In the genomic region with DNA sequence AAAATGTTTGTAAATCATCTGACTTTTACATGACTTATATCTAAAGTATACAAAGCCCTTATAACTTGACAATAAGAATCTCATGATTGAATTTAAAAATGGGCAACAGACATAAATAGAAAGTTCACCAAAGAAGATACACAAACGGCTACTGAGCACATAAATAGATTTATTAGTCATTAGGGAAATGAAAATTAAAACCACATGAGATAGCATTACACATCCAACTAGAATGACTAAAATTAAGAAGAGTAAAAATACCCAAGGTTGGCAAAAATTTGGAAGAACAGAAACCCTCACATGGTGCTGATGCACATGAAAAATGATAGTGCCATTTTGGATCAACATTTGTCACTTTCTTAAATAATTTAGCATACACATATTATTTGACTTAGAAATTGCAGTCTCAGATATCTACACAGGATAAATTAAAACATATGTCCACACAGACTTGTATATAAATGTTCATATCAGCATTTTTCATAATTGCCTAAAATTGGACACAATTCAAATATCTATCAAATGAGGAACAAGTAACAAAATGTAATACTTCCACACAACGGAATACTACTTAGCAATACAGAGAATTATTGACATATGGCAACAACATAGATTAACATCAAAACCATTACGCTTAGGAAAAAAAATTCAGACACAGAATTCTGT, we compare ENCODE assay signal across 18 cellular contexts.
DNase-seq lines count a peak whose midpoint lies in the region; ATAC-seq, FAIRE-seq and TF ChIP-seq lines count a peak whose summit lies in the region.
"Had no signal": no experiment of that assay in that cellular context is flagged by ENCODE, and none has a peak within 500 bp of the region (broad histone marks: within the 10 kb centered on the region; RNA-seq: fewer than 3 reads in every experiment).

No MANE protein-coding gene starts in this region.

- H3K27me3 ChIP-seq in H9 (ENCODE audit: insufficient read depth, low read length) = no peaks in the 10 kb centered on the region
- H3K27me3 ChIP-seq: BLaER1, upper lobe of right lung had no signal

- no peak for ATAC-seq in esophagus mucosa
- no peak for ATAC-seq in naive thymus-derived CD8-positive, alpha-beta T cell
- ATAC-seq: HCT116, upper lobe of right lung had no signal

- no peak for TF ChIP-seq POLR2A in H54 (IDR thresholded peaks at IDR 0.05; ENCODE audit: low read depth, low read length)

- 0 out of 2 replicates have a peak, but pooled peaks cover 2% of the 10 kb centered on the region for H3K4me1 ChIP-seq in H9 (ENCODE audit: insufficient read depth, low read length)
- H3K4me1 ChIP-seq: BLaER1, upper lobe of right lung had no signal

- no peaks in the 10 kb centered on the region for H3K79me1 ChIP-seq in H9 (ENCODE audit: insufficient read depth, low read depth, low read length, poor library complexity, severe bottlenecking)

- H2BK5ac ChIP-seq in H9 (ENCODE audit: insufficient read length, low read length) = no peak overlapping the region

- no peak overlapping the region for H2BK12ac ChIP-seq in H9 (ENCODE audit: insufficient read length, low read depth, low read length)

- H4K91ac ChIP-seq in H9 (ENCODE audit: insufficient read length, low read depth, low read length) = no peak overlapping the region

- H3T11ph ChIP-seq in H9 (ENCODE audit: low read length) = no peak overlapping the region

- no peak overlapping the region for H4K5ac ChIP-seq in H9 (ENCODE audit: insufficient read length, low read depth, low read length)

- no peak overlapping the region for H3K27ac Mint-ChIP-seq in H9
- H3K27ac Mint-ChIP-seq in naive thymus-derived CD8-positive, alpha-beta T cell = no peak overlapping the region
- H3K27ac Mint-ChIP-seq: activated B cell treated with CpG ODN at 0.5 μM for 24 hours; activated naive CD4-positive, alpha-beta T cell treated with anti-CD3 and anti-CD28 coated beads, Interleukin-2, amount 50 U/mL, for 72 hours had no signal

- no peak overlapping the region for H3K4me2 ChIP-seq in H9 (ENCODE audit: insufficient read depth, insufficient read length, low read length)
- H3K4me2 ChIP-seq: BLaER1 had no signal

- POLR2A ChIA-PET in naive thymus-derived CD8-positive, alpha-beta T cell (lab: Charles Lee) = no interaction called here

- peaks cover 8 to 10% of the 10 kb centered on the region in 2 experiments for H3K9me3 Mint-ChIP-seq in H9
- peaks cover 0 to 12% (median 5%) of the 10 kb centered on the region in 9 donors for H3K9me3 Mint-ChIP-seq in naive thymus-derived CD8-positive, alpha-beta T cell

- no peaks in the 10 kb centered on the region for H3K23me2 ChIP-seq in H9 (ENCODE audit: insufficient read length, low read depth, low read length, poor library complexity, severe bottlenecking)

- peaks cover 11 to 15% of the 10 kb centered on the region in 2 experiments for H3K4me1 Mint-ChIP-seq in H9
- H3K4me1 Mint-ChIP-seq in naive thymus-derived CD8-positive, alpha-beta T cell = no peaks in the 10 kb centered on the region
- H3K4me1 Mint-ChIP-seq: activated B cell treated with CpG ODN at 0.5 μM for 24 hours had no signal

- peaks cover 3 to 12% (median 8%) of the 10 kb centered on the region in 3 experiments; a peak in 5 of 7 replicates for H3K36me3 Mint-ChIP-seq in H9 (ENCODE audit: insufficient read depth in 1 of 3, low read depth in 3 of 3)
- H3K36me3 Mint-ChIP-seq in naive thymus-derived CD8-positive, alpha-beta T cell = peaks cover 0 to 7% (median 0%) of the 10 kb centered on the region in 3 donors
- H3K36me3 Mint-ChIP-seq: activated naive CD4-positive, alpha-beta T cell treated with anti-CD3 and anti-CD28 coated beads, Interleukin-2, amount 50 U/mL, for 72 hours had no signal

- H3K18ac ChIP-seq in H9 (ENCODE audit: insufficient read length, low read depth, low read length) = no peak overlapping the region

- no peak overlapping the region for H2AFZ ChIP-seq in H9 (ENCODE audit: low read length)

- no peak overlapping the region for H4K8ac ChIP-seq in H9 (replicated peaks; ENCODE audit: insufficient read length, low read depth, low read length)

- H3K79me2 ChIP-seq in H9 (ENCODE audit: insufficient read depth, low read length) = no peaks in the 10 kb centered on the region

- H3K14ac ChIP-seq in H9 (ENCODE audit: insufficient read depth, low read length) = no peak overlapping the region

- FAIRE-seq in H54 (lab: Jason Lieb, UNC) = peak; percentile 70

- H3K9ac ChIP-seq in H9 (ENCODE audit: extremely low read depth, insufficient read length, low read length) = no peak overlapping the region
- H3K9ac ChIP-seq: BLaER1 had no signal

- in situ Hi-C loops in GM13977 (cut with MboI; ENCODE audit: low pct_unique_long_range_greater_than_20kb, low sequenced_read_pairs, unreplicated experiment) = no loop called here

- no peak overlapping the region for H3K56ac ChIP-seq in H9 (ENCODE audit: insufficient read length, low read depth, low read length)

- no peak overlapping the region for H3K4ac ChIP-seq in H9 (ENCODE audit: low read depth, low read length)

- no peak overlapping the region for H3K23ac ChIP-seq in H9 (ENCODE audit: insufficient read length, low read depth, low read length)

- WGBS in H9 (ENCODE audit: extremely low coverage, insufficient read length, low lambda C conversion rate) = no CpG with 5 or more reads among the region's 3 CpGs

- TF ChIP-seq CTCF in H9 (conservative IDR thresholded peaks at IDR 0.05) (no peak), GM13977 (IDR thresholded peaks at IDR 0.05; ENCODE audit: extremely low read depth, insufficient read depth, missing control alignments) (no peak)

- H3K27me3 Mint-ChIP-seq in H9 (ENCODE audit: low read depth) = no peaks in the 10 kb centered on the region
- H3K27me3 Mint-ChIP-seq in naive thymus-derived CD8-positive, alpha-beta T cell = peaks cover 1 to 17% (median 9%) of the 10 kb centered on the region in 5 donors
- H3K27me3 Mint-ChIP-seq: activated B cell treated with CpG ODN at 0.5 μM for 24 hours had no signal

- H4K20me1 ChIP-seq in H9 (ENCODE audit: control insufficient read depth, insufficient read depth, insufficient read length) = no peaks in the 10 kb centered on the region
- H4K20me1 ChIP-seq: BLaER1 had no signal

- no peak overlapping the region for H2BK20ac ChIP-seq in H9 (ENCODE audit: low read depth, low read length, poor library complexity, severe bottlenecking)

- no peaks in the 10 kb centered on the region for H3K9me3 ChIP-seq in H9 (ENCODE audit: control insufficient read depth, low read depth, low read length)
- H3K9me3 ChIP-seq: upper lobe of right lung had no signal

- H2BK15ac ChIP-seq in H9 (ENCODE audit: low read depth, low read length) = no peak overlapping the region

- H2BK120ac ChIP-seq in H9 (ENCODE audit: low read depth, low read length, poor library complexity, severe bottlenecking) = no peak overlapping the region

- H3K4me3 Mint-ChIP-seq in H9 = no peak overlapping the region
- H3K4me3 Mint-ChIP-seq in naive thymus-derived CD8-positive, alpha-beta T cell = no peak overlapping the region
- H3K4me3 Mint-ChIP-seq: activated B cell treated with CpG ODN at 0.5 μM for 24 hours had no signal

- H2AK5ac ChIP-seq in H9 (ENCODE audit: insufficient read length, low read length) = no peak overlapping the region

- no peak overlapping the region for H3K27ac ChIP-seq in H9 (ENCODE audit: insufficient read length, low read depth, low read length)
- H3K27ac ChIP-seq: BLaER1, upper lobe of right lung had no signal

- DNase-seq in GM03348 (ENCODE audit: low spot score) = peak; percentile 31
- DNase-seq in H54 (ENCODE audit: insufficient read length, low spot score) = no peak
- peak; percentile 51 for DNase-seq in M059J (ENCODE audit: low read depth)
- DNase-seq in foreskin melanocyte = peak; percentile 91
- no peak for DNase-seq in H9
- no peak for DNase-seq in GM13977 (ENCODE audit: low spot score)
- no peak for DNase-seq in naive thymus-derived CD8-positive, alpha-beta T cell
- DNase-seq: activated B cell treated with CpG ODN at 0.5 μM for 24 hours; activated CD8-positive, alpha-beta memory T cell treated with anti-CD3 and anti-CD28 coated beads, Interleukin-2, amount 50 U/mL, for 4 hours; DMS53; head of caudate nucleus; kidney glomerular epithelial cell; stimulated activated CD4-positive, alpha-beta T cell treated with anti-CD3 and anti-CD28 coated beads, Interleukin-2, amount 100 ng/mL, for 24 hours; upper lobe of right lung had no signal

Comparison
In these comparisons a context has a peak if more than half of its experiments do, and no peak if none do; other contexts are left out.
1. DNase-seq: peak in GM03348 (single experiment), M059J (single experiment) and foreskin melanocyte (single experiment); none in H54 (single experiment), H9 (single experiment), GM13977 (single experiment) and naive thymus-derived CD8-positive, alpha-beta T cell (0 of 10).